In genomic region chr2:151258121-151258520, GRCh38 we compare ENCODE assay signal across 20 cellular contexts. TPM values are rescaled to one million over a fixed set of nuclear protein-coding genes. Genes with fewer than 3 reads are reported as not detected.
A peak's percentile ranks its signal among the peaks of the same experiment; 100 is the strongest.
DNase-seq lines count a peak whose midpoint lies in the region; ATAC-seq and TF ChIP-seq lines count a peak whose summit lies in the region.
"Had no signal": no experiment of that assay in that cellular context is flagged by ENCODE, and none has a peak within 500 bp of the region (broad histone marks: within the 10 kb centered on the region; RNA-seq: fewer than 3 reads in every experiment).

No MANE protein-coding gene starts in this region.

- peaks cover 8% of the 10 kb centered on the region for H3K36me3 ChIP-seq in osteoblast (ENCODE audit: insufficient read depth, low read length)

- peaks cover 8% of the 10 kb centered on the region for H3K4me1 ChIP-seq in osteoblast (ENCODE audit: insufficient read depth, low read length)

- H2AFZ ChIP-seq in osteoblast (ENCODE audit: low read length), result no peak overlapping the region

- no peaks in the 10 kb centered on the region for H3K9me3 Mint-ChIP-seq in CD4-positive, alpha-beta T cell

- POLR2A ChIA-PET in CD4-positive, alpha-beta T cell (lab: Charles Lee), result no interaction called here

- no peak overlapping the region for H3K4me3 ChIP-seq in osteoblast (ENCODE audit: insufficient read depth, low read length)
- H3K4me3 ChIP-seq: mucosa of descending colon had no signal

- H3K27me3 ChIP-seq in CD4-positive, alpha-beta T cell (ENCODE audit: control insufficient read depth, insufficient read depth, low read length), result no peaks in the 10 kb centered on the region
- no peaks in the 10 kb centered on the region for H3K27me3 ChIP-seq in osteoblast (ENCODE audit: insufficient read depth, low read length)

- intact Hi-C loops in CD4-positive, alpha-beta T cell (cut with DNase I, micrococcal nuclease), result no loop called here

- H3K4me3 Mint-ChIP-seq in CD4-positive, alpha-beta T cell, result peak overlapping the region; percentile 25

- no peaks in the 10 kb centered on the region for H4K20me1 ChIP-seq in osteoblast (ENCODE audit: insufficient read depth, low read length)

- H3K27ac ChIP-seq in CD4-positive, alpha-beta T cell (ENCODE audit: low read depth, low read length), result no peak overlapping the region
- H3K27ac ChIP-seq in osteoblast (ENCODE audit: low read depth, low read length), result peak overlapping the region; percentile 20
- H3K27ac ChIP-seq: HL-60 had no signal

- no peaks in the 10 kb centered on the region for H3K9me3 ChIP-seq in CD4-positive, alpha-beta T cell (ENCODE audit: control insufficient read depth, low read length)
- H3K9me3 ChIP-seq in osteoblast (ENCODE audit: low read depth, low read length), result no peaks in the 10 kb centered on the region
- H3K9me3 ChIP-seq: mucosa of descending colon had no signal

- CTCF ChIA-PET in CD4-positive, alpha-beta T cell (lab: Charles Lee), result no interaction called here

- no peak for ATAC-seq in CD4-positive, alpha-beta T cell (ENCODE audit: poor library complexity)
- ATAC-seq in left lobe of liver, result no peak
- ATAC-seq in HG03571 (IDR thresholded peaks at IDR 0.05; ENCODE audit: unreplicated experiment), result no peak
- ATAC-seq: mucosa of descending colon, Right ventricle myocardium inferior had no signal

- no peak for TF ChIP-seq CTCF in CD4-positive, alpha-beta T cell (IDR thresholded peaks at IDR 0.05)
- no peak for TF ChIP-seq CTCF in osteoblast (IDR thresholded peaks at IDR 0.05; ENCODE audit: extremely low read depth, low read depth, low read length)

- peaks cover 50% of the 10 kb centered on the region for H3K36me3 Mint-ChIP-seq in CD4-positive, alpha-beta T cell (ENCODE audit: low read depth)

- H3K4me2 ChIP-seq in osteoblast (ENCODE audit: insufficient read depth, low read length), result no peak overlapping the region

- DNase-seq in CD4-positive, alpha-beta T cell, result no peak
- DNase-seq in NCI-H2171 treated with DMSO at 0.1 percent for 48 hours (lab: John Stamatoyannopoulos, UW), result peak; percentile 87
- DNase-seq in epidermal melanocyte (ENCODE audit: insufficient read length, low spot score), result peak; percentile 36
- DNase-seq in osteoblast (ENCODE audit: insufficient read length, low spot score, missing footprints), result peak; percentile 87
- no peak for DNase-seq in left lobe of liver (ENCODE audit: low spot score)
- DNase-seq in GF-D8 (lab: John Stamatoyannopoulos, UW), result no peak
- DNase-seq in midbrain (lab: John Stamatoyannopoulos, UW), result no peak
- DNase-seq: activated T-cell treated with anti-CD3 and anti-CD28 coated beads, Interleukin-2, amount 50 U/mL, for 48 hours; amygdala; CD4-positive, alpha-beta memory T cell; glutamatergic neuron; H7; kidney; mucosa of descending colon; NCI-H2029 treated with DMSO at 0.1 percent for 48 hours; stimulated activated CD4-positive, alpha-beta T cell treated with anti-CD3 and anti-CD28 coated beads, Interleukin-2, amount 100 ng/mL, for 48 hours; trophoblast cell had no signal

- no peak overlapping the region for H3K27ac Mint-ChIP-seq in CD4-positive, alpha-beta T cell

- no peaks in the 10 kb centered on the region for H3K27me3 Mint-ChIP-seq in CD4-positive, alpha-beta T cell
- H3K27me3 Mint-ChIP-seq: CD4-positive, alpha-beta memory T cell had no signal

- peaks cover 48% of the 10 kb centered on the region for H3K4me1 Mint-ChIP-seq in CD4-positive, alpha-beta T cell (ENCODE audit: low read depth)

- peaks cover 12% of the 10 kb centered on the region for H3K79me2 ChIP-seq in osteoblast (ENCODE audit: insufficient read depth, low read length)

RNA-seq across cellular contexts. Expression of gene RBM43, which starts 3.5 kb away (rescaled TPM):
- total RNA-seq in CD4-positive, alpha-beta T cell, result 10 to 100 TPM; 15.0 to 16.0 TPM
- total RNA-seq in osteoblast (11.6 and 12.1 TPM in 2 replicates), left lobe of liver (3.4 TPM)

RNA-seq across cellular contexts. Expression of gene NMI, which starts 31.3 kb away (rescaled TPM):
- 10 to 100 TPM; 23.5 to 24.2 TPM for total RNA-seq in CD4-positive, alpha-beta T cell
- 15.9 and 21.0 TPM in 2 replicates for total RNA-seq in osteoblast
- 6.6 TPM for total RNA-seq in left lobe of liver

Comparison
In these comparisons a context has a peak if more than half of its experiments do, and no peak if none do; other contexts are left out.
1. DNase-seq: peak in NCI-H2171 treated with DMSO at 0.1 percent for 48 hours (single experiment), epidermal melanocyte (single experiment) and osteoblast (single experiment); none in CD4-positive, alpha-beta T cell (0 of 10), left lobe of liver (single experiment), GF-D8 (single experiment) and midbrain (single experiment).